ENCODE assay signal across 8 cellular contexts in the genomic region with DNA sequence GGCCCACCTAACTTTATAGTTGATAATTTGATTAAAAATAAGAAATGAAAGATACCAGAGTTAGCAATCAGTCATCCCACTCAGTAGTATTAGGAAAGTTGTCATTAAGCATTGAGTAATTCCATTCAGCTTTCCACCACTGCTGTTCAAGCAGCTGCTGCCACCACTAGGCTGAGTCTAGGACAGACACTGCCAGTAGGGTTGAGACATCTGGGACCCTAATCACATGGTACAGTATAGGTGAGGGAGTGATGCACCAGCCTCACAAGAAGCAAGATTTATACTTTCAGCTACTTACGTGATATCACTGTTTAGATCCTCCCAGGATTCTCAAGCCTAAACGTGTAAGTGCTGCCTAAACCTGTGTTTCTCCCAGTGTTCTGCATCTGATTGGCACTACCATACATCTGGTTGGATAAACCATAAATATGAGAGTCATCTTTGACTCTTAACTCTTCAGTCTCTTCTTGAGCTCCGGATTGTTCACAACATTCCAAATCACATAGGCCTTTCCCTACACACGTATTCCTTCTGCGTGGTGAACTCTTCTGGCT. TPM values are rescaled to one million over a fixed set of nuclear protein-coding genes. Genes with fewer than 3 reads are reported as not detected.
DNase-seq lines count a peak whose midpoint lies in the region; ATAC-seq and TF ChIP-seq lines count a peak whose summit lies in the region.

No MANE protein-coding gene starts in this region.

- no peak overlapping the region for H3K27ac Mint-ChIP-seq in activated naive CD8-positive, alpha-beta T cell treated with anti-CD3 and anti-CD28 coated beads for 36 hours
- peak overlapping the region in 3 of 10 donors; percentile 16 to 58 (median 44) for H3K27ac Mint-ChIP-seq in naive thymus-derived CD8-positive, alpha-beta T cell

- DNase-seq in ACHN (peak; percentile 35), NAMALWA (ENCODE audit: low spot score) (peak; percentile 66), NCI-H748 treated with DMSO at 0.1 percent for 48 hours (lab: John Stamatoyannopoulos, UW) (no peak), left colon (no peak), occipital lobe (lab: John Stamatoyannopoulos, UW) (no peak)
- peak; percentile 23 for DNase-seq in activated naive CD8-positive, alpha-beta T cell treated with anti-CD3 and anti-CD28 coated beads for 36 hours
- peak in 4 of 10 donors; percentile 17 to 21 (median 19) for DNase-seq in naive thymus-derived CD8-positive, alpha-beta T cell

- intact Hi-C loops in left colon (cut with DNase I, micrococcal nuclease) = no loop called here

- POLR2A ChIA-PET in naive thymus-derived CD8-positive, alpha-beta T cell (lab: Charles Lee) = interaction anchor here (0.7 kb wide), 1 partner anchor 213 kb away, joined by 3 read pairs; the partner anchor contains the start of gene R3HDM1

- TF ChIP-seq CTCF in GM12873 (IDR thresholded peaks at IDR 0.05; ENCODE audit: insufficient read depth, low read depth, low read length, missing control alignments) = peak; percentile 52

- ATAC-seq in naive thymus-derived CD8-positive, alpha-beta T cell = no peak
- no peak for ATAC-seq in left colon

- no peaks in the 10 kb centered on the region for H3K27me3 Mint-ChIP-seq in activated naive CD8-positive, alpha-beta T cell treated with anti-CD3 and anti-CD28 coated beads for 36 hours
- no peaks in the 10 kb centered on the region for H3K27me3 Mint-ChIP-seq in naive thymus-derived CD8-positive, alpha-beta T cell

- peaks cover 1% of the 10 kb centered on the region for H3K9me3 Mint-ChIP-seq in activated naive CD8-positive, alpha-beta T cell treated with anti-CD3 and anti-CD28 coated beads for 36 hours
- peaks cover 0 to 4% (median 0%) of the 10 kb centered on the region in 9 donors for H3K9me3 Mint-ChIP-seq in naive thymus-derived CD8-positive, alpha-beta T cell

- peaks cover 36% of the 10 kb centered on the region for H3K4me1 Mint-ChIP-seq in activated naive CD8-positive, alpha-beta T cell treated with anti-CD3 and anti-CD28 coated beads for 36 hours
- peaks cover 30 to 54% (median 50%) of the 10 kb centered on the region in 4 donors for H3K4me1 Mint-ChIP-seq in naive thymus-derived CD8-positive, alpha-beta T cell

- H3K4me3 Mint-ChIP-seq in activated naive CD8-positive, alpha-beta T cell treated with anti-CD3 and anti-CD28 coated beads for 36 hours = peak overlapping the region; percentile 60
- peak overlapping the region in 9 of 10 donors; percentile 56 to 76 (median 68) for H3K4me3 Mint-ChIP-seq in naive thymus-derived CD8-positive, alpha-beta T cell

- in situ Hi-C loops in ACHN (cut with HindIII; ENCODE audit: low pct_ligation_motif_present, low pct_unique_long_range_greater_than_20kb, low sequenced_read_pairs) = no loop called here

- H3K36me3 Mint-ChIP-seq in activated naive CD8-positive, alpha-beta T cell treated with anti-CD3 and anti-CD28 coated beads for 36 hours = peaks cover 31% of the 10 kb centered on the region
- peaks cover 0 to 45% (median 7%) of the 10 kb centered on the region in 3 donors for H3K36me3 Mint-ChIP-seq in naive thymus-derived CD8-positive, alpha-beta T cell

RNA-seq across cellular contexts. Expression of gene UBXN4, which starts 3.2 kb away (rescaled TPM):
- 10 to 100 TPM; 70.6 to 81.8 TPM for total RNA-seq in activated naive CD8-positive, alpha-beta T cell treated with anti-CD3 and anti-CD28 coated beads for 36 hours
- 100 to 1,000 TPM; 142 TPM for total RNA-seq in naive thymus-derived CD8-positive, alpha-beta T cell
- 100 to 1,000 TPM in 2 of 3 donors, 10 to 100 TPM in 1; 89.4 to 117 (median 110) TPM for polyA plus RNA-seq in naive thymus-derived CD8-positive, alpha-beta T cell
- total RNA-seq in left colon (100 to 1,000 TPM; 103 to 107 TPM), occipital lobe (90.8 TPM)

Comparison
In these comparisons a context has a peak if more than half of its experiments do, and no peak if none do; other contexts are left out.
1. DNase-seq: peak in ACHN (single experiment), NAMALWA (single experiment) and activated naive CD8-positive, alpha-beta T cell treated with anti-CD3 and anti-CD28 coated beads for 36 hours (single experiment); none in NCI-H748 treated with DMSO at 0.1 percent for 48 hours (single experiment), left colon (0 of 2) and occipital lobe (single experiment).